Comparison of ENCODE assay signal across 27 cellular contexts in the genomic region with DNA sequence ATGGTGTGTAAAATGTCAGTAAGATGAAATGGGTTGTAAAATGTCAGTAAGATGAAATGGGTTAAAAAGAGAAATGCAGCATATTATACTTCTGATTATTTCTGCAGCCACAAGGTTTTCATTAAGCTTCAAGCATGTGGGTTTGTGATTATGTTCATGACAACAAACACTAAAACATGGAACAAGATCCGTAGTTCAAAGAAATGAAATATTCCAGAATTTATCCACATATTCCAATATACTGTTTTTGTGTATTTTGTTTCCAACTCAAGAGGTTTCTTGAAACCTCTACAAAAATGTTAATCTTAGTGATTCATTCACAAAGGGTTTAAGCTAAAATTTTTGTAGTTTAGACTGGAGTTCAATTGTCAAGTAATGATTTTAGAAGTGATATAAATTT.
"Had no signal": no experiment of that assay in that cellular context is flagged by ENCODE, and none has a peak within 500 bp of the region (broad histone marks: within the 10 kb centered on the region; RNA-seq: fewer than 3 reads in every experiment).

No MANE protein-coding gene starts in this region.

- ATAC-seq: effector memory CD8-positive, alpha-beta T cell; esophagus mucosa; gastrocnemius medialis; heart left ventricle; left colon; left lobe of liver; left ventricle myocardium superior; lower lobe of right lung; mucosa of descending colon; naive thymus-derived CD8-positive, alpha-beta T cell had no signal

- H3K36me3 ChIP-seq: esophagus squamous epithelium, gastrocnemius medialis, heart left ventricle, lower lobe of right lung had no signal

- FAIRE-seq: colon, endometrium, kidney had no signal

- H3K27me3 ChIP-seq: esophagus squamous epithelium, gastrocnemius medialis, heart left ventricle, hepatocyte had no signal

- DNase-seq: effector CD8-positive, alpha-beta T cell; effector memory CD8-positive, alpha-beta T cell; endodermal cell; erythroblast; esophagus squamous epithelium; foreskin fibroblast; foreskin melanocyte; gastrocnemius medialis; heart left ventricle; hypothalamus; immature natural killer cell; islet precursor cell; kidney; kidney glomerular epithelial cell; left colon; left ventricle myocardium superior; lower lobe of right lung; mesenchymal stem cell; mucosa of descending colon; naive B cell; naive thymus-derived CD8-positive, alpha-beta T cell had no signal

- H3K4me3 ChIP-seq: coronary artery, esophagus squamous epithelium, gastrocnemius medialis, heart left ventricle, hepatocyte, lower lobe of right lung, mucosa of descending colon had no signal

- H3K9me3 ChIP-seq: esophagus squamous epithelium, gastrocnemius medialis, lower lobe of right lung, mucosa of descending colon had no signal

- H3K4me1 ChIP-seq: esophagus squamous epithelium, gastrocnemius medialis, heart left ventricle, lower lobe of right lung had no signal
